In the genomic region with DNA sequence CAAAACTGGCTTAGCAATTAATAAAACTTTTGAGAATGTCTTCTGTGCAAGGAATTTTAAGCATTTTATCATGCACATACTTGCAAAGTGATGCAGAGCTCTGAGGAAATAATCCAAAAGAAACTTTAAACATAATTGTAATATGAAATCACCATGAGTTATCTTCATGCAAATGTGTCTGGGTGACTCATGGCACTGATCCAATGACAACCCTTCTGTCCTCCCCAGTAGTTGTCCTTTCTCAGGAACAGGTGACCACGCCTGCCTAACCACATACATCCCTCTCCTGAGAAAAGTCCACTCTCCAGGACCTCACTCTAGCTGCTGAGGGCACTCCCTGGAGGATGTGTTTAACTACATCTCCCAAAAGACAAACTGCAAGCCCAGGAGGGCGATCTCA, we compare ENCODE assay signal across 11 cellular contexts.
DNase-seq lines count a peak whose midpoint lies in the region; TF ChIP-seq lines count a peak whose summit lies in the region.
"Had no signal": no experiment of that assay in that cellular context is flagged by ENCODE, and none has a peak within 500 bp of the region (broad histone marks: within the 10 kb centered on the region; RNA-seq: fewer than 3 reads in every experiment).

No MANE protein-coding gene starts in this region.

- no peaks in the 10 kb centered on the region for H3K4me1 ChIP-seq in ascending aorta

- no peak for TF ChIP-seq CTCF in AG09309 (IDR thresholded peaks at IDR 0.05; ENCODE audit: control insufficient read depth, insufficient read depth, low read depth, low read length, missing control alignments)
- no peak for TF ChIP-seq CTCF in ascending aorta (IDR thresholded peaks at IDR 0.05)

- H3K27me3 ChIP-seq in ascending aorta: no peaks in the 10 kb centered on the region

- H3K4me3 ChIP-seq in AG09309 (ENCODE audit: control insufficient read depth, low read depth, low read length) (no peak overlapping the region), ascending aorta (no peak overlapping the region)

- no peaks in the 10 kb centered on the region for H3K36me3 ChIP-seq in ascending aorta

- no peaks in the 10 kb centered on the region for H3K9me3 ChIP-seq in ascending aorta

- no peak overlapping the region for H3K27ac ChIP-seq in ascending aorta

- DNase-seq in AG09309 (ENCODE audit: low read depth) (peak; percentile 88), HS-5 (ENCODE audit: low read depth) (peak; percentile 99), astrocyte of the hippocampus (ENCODE audit: low read depth, low spot score) (peak; percentile 91), islet precursor cell (peak; percentile 72), hippocampal formation (lab: John Stamatoyannopoulos, UW) (no peak), NCI-H1694 (lab: John Stamatoyannopoulos, UW) (no peak), ascending aorta (ENCODE audit: low spot score in 2 of 2) (no peak), C1 segment of cervical spinal cord (lab: John Stamatoyannopoulos, UW) (no peak)
- DNase-seq: NCI-H1092 treated with DMSO at 0.1 percent for 48 hours; SHP77 treated with DMSO at 0.1 percent for 48 hours; stimulated activated CD4-positive, alpha-beta T cell treated with anti-CD3 and anti-CD28 coated beads, Interleukin-12 subunit alpha, Interleukin-12 subunit beta, amount 100 ng/mL, for 4 hours had no signal

- intact Hi-C loops in ascending aorta (cut with DNase I): no loop called here

Comparison
In these comparisons a context has a peak if more than half of its experiments do, and no peak if none do; other contexts are left out.
1. DNase-seq: peak in AG09309 (single experiment), HS-5 (single experiment), astrocyte of the hippocampus (single experiment) and islet precursor cell (single experiment); none in hippocampal formation (0 of 2), NCI-H1694 (single experiment), ascending aorta (0 of 2) and C1 segment of cervical spinal cord (0 of 14).